ENCODE assay signal across 3 cellular contexts in genomic region chr1:66734531-66734930, GRCh38. TPM values are rescaled to one million over a fixed set of nuclear protein-coding genes. Genes with fewer than 3 reads are reported as not detected.
"Had no signal": no experiment of that assay in that cellular context is flagged by ENCODE, and none has a peak within 500 bp of the region (broad histone marks: within the 10 kb centered on the region; RNA-seq: fewer than 3 reads in every experiment).

No MANE protein-coding gene starts in this region.

RNA-seq across cellular contexts. Expression of gene DYNLT5, which starts 17.7 kb away (rescaled TPM):
- polyA plus RNA-seq: immature natural killer cell, keratinocyte, mammary epithelial cell had no signal
